ENCODE assay signal across 1 cellular context in the genomic region with DNA sequence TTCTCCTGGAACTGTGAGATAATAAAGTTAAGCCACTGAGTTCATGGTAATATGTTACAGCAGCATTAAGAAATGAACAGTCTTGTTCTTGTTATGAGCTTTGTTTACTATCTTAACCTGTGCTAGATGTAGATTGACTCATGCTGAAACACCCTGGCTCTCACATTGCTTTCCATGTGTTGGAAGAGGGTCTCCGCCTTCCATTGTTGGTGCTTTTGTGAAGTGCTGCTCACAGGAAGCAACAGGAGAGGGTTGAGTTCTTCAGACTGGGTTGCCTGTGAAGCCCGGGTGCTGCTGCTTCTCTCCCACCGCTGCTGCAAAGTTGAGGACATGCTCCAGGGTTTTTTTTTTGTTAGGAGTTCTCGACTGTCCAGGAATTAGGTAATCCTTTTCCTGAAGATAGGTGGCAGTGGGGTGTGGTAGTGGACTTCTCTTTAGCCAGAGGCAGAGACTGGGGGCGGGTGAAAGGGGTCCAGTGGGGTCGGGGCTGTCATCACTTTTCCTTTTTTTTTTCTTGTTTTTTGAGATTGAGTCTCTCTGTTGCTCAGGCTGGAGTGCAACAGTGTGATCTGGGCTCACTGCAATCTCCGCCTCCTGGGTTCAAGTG.
A peak's percentile ranks its signal among the peaks of the same experiment; 100 is the strongest.
TF ChIP-seq lines count a peak whose summit lies in the region.

No MANE protein-coding gene starts in this region.

TF ChIP-seq in K562, 482 proteins besides CTCF, POLR2A, EP300 and RAD21 (continues in another document):
- TF ChIP-seq NCOA4 (IDR thresholded peaks at IDR 0.05; ENCODE audit: partially characterized antibody) (no peak), FOXP1 (CRISPR knock-in tag; IDR thresholded peaks at IDR 0.05) (no peak), FOSL1 (tag; conservative IDR thresholded peaks at IDR 0.05) (peak; percentile 43; the same call in 1 of the 2 replicates), RFX5 (IDR thresholded peaks at IDR 0.05; ENCODE audit: low read depth, low read length) (no peak), ZBTB7A (IDR thresholded peaks at IDR 0.05; ENCODE audit: borderline replicate concordance, control insufficient read depth, low read depth, low read length) (peak; percentile 86), SMC3 (conservative IDR thresholded peaks at IDR 0.05; ENCODE audit: insufficient read depth, low read depth, low read length) (no peak), ZNF134 (CRISPR knock-in tag; conservative IDR thresholded peaks at IDR 0.05) (no peak), SRSF3 (IDR thresholded peaks at IDR 0.05; ENCODE audit: insufficient read depth, low read length) (no peak), GATAD2B (IDR thresholded peaks at IDR 0.05; ENCODE audit: borderline replicate concordance) (no peak), EHMT2 (IDR thresholded peaks at IDR 0.05) (no peak), RBM15 (IDR thresholded peaks at IDR 0.05; ENCODE audit: insufficient read depth, low read length) (no peak), HDAC1 (IDR thresholded peaks at IDR 0.05) (no peak), EGR1 (conservative IDR thresholded peaks at IDR 0.05) (0 out of 2 replicates have a peak, but pooled peaks have one; percentile 13), DMBX1 (CRISPR knock-in tag; IDR thresholded peaks at IDR 0.05; ENCODE audit: borderline replicate concordance) (no peak), CREBBP (IDR thresholded peaks at IDR 0.05; ENCODE audit: low read depth, low read length) (no peak), SNRNP70 (optimal IDR thresholded peaks at IDR 0.05; ENCODE audit: low read depth, low read length) (no peak), XRCC3 (IDR thresholded peaks at IDR 0.05) (no peak), SOX6 (IDR thresholded peaks at IDR 0.05) (0 out of 2 replicates have a peak, but pooled peaks have one; percentile 9)
- TF ChIP-seq, protein P1, sequence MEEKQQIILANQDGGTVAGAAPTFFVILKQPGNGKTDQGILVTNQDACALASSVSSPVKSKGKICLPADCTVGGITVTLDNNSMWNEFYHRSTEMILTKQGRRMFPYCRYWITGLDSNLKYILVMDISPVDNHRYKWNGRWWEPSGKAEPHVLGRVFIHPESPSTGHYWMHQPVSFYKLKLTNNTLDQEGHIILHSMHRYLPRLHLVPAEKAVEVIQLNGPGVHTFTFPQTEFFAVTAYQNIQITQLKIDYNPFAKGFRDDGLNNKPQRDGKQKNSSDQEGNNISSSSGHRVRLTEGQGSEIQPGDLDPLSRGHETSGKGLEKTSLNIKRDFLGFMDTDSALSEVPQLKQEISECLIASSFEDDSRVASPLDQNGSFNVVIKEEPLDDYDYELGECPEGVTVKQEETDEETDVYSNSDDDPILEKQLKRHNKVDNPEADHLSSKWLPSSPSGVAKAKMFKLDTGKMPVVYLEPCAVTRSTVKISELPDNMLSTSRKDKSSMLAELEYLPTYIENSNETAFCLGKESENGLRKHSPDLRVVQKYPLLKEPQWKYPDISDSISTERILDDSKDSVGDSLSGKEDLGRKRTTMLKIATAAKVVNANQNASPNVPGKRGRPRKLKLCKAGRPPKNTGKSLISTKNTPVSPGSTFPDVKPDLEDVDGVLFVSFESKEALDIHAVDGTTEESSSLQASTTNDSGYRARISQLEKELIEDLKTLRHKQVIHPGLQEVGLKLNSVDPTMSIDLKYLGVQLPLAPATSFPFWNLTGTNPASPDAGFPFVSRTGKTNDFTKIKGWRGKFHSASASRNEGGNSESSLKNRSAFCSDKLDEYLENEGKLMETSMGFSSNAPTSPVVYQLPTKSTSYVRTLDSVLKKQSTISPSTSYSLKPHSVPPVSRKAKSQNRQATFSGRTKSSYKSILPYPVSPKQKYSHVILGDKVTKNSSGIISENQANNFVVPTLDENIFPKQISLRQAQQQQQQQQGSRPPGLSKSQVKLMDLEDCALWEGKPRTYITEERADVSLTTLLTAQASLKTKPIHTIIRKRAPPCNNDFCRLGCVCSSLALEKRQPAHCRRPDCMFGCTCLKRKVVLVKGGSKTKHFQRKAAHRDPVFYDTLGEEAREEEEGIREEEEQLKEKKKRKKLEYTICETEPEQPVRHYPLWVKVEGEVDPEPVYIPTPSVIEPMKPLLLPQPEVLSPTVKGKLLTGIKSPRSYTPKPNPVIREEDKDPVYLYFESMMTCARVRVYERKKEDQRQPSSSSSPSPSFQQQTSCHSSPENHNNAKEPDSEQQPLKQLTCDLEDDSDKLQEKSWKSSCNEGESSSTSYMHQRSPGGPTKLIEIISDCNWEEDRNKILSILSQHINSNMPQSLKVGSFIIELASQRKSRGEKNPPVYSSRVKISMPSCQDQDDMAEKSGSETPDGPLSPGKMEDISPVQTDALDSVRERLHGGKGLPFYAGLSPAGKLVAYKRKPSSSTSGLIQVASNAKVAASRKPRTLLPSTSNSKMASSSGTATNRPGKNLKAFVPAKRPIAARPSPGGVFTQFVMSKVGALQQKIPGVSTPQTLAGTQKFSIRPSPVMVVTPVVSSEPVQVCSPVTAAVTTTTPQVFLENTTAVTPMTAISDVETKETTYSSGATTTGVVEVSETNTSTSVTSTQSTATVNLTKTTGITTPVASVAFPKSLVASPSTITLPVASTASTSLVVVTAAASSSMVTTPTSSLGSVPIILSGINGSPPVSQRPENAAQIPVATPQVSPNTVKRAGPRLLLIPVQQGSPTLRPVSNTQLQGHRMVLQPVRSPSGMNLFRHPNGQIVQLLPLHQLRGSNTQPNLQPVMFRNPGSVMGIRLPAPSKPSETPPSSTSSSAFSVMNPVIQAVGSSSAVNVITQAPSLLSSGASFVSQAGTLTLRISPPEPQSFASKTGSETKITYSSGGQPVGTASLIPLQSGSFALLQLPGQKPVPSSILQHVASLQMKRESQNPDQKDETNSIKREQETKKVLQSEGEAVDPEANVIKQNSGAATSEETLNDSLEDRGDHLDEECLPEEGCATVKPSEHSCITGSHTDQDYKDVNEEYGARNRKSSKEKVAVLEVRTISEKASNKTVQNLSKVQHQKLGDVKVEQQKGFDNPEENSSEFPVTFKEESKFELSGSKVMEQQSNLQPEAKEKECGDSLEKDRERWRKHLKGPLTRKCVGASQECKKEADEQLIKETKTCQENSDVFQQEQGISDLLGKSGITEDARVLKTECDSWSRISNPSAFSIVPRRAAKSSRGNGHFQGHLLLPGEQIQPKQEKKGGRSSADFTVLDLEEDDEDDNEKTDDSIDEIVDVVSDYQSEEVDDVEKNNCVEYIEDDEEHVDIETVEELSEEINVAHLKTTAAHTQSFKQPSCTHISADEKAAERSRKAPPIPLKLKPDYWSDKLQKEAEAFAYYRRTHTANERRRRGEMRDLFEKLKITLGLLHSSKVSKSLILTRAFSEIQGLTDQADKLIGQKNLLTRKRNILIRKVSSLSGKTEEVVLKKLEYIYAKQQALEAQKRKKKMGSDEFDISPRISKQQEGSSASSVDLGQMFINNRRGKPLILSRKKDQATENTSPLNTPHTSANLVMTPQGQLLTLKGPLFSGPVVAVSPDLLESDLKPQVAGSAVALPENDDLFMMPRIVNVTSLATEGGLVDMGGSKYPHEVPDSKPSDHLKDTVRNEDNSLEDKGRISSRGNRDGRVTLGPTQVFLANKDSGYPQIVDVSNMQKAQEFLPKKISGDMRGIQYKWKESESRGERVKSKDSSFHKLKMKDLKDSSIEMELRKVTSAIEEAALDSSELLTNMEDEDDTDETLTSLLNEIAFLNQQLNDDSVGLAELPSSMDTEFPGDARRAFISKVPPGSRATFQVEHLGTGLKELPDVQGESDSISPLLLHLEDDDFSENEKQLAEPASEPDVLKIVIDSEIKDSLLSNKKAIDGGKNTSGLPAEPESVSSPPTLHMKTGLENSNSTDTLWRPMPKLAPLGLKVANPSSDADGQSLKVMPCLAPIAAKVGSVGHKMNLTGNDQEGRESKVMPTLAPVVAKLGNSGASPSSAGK (IDR thresholded peaks at IDR 0.05), result 0 out of 2 replicates have a peak, but pooled peaks have one; percentile 37
- TF ChIP-seq, protein P2, sequence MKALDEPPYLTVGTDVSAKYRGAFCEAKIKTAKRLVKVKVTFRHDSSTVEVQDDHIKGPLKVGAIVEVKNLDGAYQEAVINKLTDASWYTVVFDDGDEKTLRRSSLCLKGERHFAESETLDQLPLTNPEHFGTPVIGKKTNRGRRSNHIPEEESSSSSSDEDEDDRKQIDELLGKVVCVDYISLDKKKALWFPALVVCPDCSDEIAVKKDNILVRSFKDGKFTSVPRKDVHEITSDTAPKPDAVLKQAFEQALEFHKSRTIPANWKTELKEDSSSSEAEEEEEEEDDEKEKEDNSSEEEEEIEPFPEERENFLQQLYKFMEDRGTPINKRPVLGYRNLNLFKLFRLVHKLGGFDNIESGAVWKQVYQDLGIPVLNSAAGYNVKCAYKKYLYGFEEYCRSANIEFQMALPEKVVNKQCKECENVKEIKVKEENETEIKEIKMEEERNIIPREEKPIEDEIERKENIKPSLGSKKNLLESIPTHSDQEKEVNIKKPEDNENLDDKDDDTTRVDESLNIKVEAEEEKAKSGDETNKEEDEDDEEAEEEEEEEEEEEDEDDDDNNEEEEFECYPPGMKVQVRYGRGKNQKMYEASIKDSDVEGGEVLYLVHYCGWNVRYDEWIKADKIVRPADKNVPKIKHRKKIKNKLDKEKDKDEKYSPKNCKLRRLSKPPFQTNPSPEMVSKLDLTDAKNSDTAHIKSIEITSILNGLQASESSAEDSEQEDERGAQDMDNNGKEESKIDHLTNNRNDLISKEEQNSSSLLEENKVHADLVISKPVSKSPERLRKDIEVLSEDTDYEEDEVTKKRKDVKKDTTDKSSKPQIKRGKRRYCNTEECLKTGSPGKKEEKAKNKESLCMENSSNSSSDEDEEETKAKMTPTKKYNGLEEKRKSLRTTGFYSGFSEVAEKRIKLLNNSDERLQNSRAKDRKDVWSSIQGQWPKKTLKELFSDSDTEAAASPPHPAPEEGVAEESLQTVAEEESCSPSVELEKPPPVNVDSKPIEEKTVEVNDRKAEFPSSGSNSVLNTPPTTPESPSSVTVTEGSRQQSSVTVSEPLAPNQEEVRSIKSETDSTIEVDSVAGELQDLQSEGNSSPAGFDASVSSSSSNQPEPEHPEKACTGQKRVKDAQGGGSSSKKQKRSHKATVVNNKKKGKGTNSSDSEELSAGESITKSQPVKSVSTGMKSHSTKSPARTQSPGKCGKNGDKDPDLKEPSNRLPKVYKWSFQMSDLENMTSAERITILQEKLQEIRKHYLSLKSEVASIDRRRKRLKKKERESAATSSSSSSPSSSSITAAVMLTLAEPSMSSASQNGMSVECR (CRISPR knock-in tag; IDR thresholded peaks at IDR 0.05), result no peak; the same call in 1 of the 2 replicates
- TF ChIP-seq, protein P3, sequence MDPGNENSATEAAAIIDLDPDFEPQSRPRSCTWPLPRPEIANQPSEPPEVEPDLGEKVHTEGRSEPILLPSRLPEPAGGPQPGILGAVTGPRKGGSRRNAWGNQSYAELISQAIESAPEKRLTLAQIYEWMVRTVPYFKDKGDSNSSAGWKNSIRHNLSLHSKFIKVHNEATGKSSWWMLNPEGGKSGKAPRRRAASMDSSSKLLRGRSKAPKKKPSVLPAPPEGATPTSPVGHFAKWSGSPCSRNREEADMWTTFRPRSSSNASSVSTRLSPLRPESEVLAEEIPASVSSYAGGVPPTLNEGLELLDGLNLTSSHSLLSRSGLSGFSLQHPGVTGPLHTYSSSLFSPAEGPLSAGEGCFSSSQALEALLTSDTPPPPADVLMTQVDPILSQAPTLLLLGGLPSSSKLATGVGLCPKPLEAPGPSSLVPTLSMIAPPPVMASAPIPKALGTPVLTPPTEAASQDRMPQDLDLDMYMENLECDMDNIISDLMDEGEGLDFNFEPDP (CRISPR knock-in tag; IDR thresholded peaks at IDR 0.05), result no peak
- TF ChIP-seq, protein P4, sequence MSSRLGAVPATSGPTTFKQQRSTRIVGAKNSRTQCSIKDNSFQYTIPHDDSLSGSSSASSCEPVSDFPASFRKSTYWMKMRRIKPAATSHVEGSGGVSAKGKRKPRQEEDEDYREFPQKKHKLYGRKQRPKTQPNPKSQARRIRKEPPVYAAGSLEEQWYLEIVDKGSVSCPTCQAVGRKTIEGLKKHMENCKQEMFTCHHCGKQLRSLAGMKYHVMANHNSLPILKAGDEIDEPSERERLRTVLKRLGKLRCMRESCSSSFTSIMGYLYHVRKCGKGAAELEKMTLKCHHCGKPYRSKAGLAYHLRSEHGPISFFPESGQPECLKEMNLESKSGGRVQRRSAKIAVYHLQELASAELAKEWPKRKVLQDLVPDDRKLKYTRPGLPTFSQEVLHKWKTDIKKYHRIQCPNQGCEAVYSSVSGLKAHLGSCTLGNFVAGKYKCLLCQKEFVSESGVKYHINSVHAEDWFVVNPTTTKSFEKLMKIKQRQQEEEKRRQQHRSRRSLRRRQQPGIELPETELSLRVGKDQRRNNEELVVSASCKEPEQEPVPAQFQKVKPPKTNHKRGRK (tag; IDR thresholded peaks at IDR 0.05), result no peak
- TF ChIP-seq, protein P5, sequence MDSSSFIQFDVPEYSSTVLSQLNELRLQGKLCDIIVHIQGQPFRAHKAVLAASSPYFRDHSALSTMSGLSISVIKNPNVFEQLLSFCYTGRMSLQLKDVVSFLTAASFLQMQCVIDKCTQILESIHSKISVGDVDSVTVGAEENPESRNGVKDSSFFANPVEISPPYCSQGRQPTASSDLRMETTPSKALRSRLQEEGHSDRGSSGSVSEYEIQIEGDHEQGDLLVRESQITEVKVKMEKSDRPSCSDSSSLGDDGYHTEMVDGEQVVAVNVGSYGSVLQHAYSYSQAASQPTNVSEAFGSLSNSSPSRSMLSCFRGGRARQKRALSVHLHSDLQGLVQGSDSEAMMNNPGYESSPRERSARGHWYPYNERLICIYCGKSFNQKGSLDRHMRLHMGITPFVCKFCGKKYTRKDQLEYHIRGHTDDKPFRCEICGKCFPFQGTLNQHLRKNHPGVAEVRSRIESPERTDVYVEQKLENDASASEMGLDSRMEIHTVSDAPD (CRISPR knock-in tag; IDR thresholded peaks at IDR 0.05), result no peak
- TF ChIP-seq, protein P6, sequence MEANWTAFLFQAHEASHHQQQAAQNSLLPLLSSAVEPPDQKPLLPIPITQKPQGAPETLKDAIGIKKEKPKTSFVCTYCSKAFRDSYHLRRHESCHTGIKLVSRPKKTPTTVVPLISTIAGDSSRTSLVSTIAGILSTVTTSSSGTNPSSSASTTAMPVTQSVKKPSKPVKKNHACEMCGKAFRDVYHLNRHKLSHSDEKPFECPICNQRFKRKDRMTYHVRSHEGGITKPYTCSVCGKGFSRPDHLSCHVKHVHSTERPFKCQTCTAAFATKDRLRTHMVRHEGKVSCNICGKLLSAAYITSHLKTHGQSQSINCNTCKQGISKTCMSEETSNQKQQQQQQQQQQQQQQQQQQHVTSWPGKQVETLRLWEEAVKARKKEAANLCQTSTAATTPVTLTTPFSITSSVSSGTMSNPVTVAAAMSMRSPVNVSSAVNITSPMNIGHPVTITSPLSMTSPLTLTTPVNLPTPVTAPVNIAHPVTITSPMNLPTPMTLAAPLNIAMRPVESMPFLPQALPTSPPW (CRISPR knock-in tag; IDR thresholded peaks at IDR 0.05), result peak; percentile 30; the same call in 1 of the 2 replicates
